8 cellular contexts compared by ENCODE assay signal in the genomic region with DNA sequence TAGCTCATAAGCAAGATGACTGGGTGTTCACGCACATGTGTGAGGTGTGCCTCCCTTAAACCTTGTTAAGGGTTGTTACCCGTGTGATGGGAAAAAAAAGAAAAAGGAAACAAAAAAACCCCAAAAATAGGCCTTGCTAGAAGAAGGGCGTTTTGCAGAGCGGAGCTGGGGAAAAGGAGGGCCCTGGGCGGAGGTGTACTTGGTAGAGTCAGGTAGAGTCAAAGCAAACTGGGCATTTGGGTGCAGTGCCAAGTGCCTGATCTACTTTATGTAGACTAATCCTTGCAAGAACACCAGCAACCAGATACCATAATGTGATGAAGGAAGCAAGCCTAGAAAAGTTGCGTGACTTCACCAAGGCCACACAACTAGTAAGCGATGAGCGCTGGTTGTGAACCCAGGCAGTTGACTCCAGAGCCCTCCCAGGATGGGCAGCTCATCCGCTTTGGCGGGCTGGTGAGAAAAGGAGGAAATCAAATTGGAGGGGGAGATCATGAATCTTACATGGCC. TPM values are rescaled to one million over a fixed set of nuclear protein-coding genes. Genes with fewer than 3 reads are reported as not detected.
DNase-seq lines count a peak whose midpoint lies in the region; ATAC-seq and TF ChIP-seq lines count a peak whose summit lies in the region.

No MANE protein-coding gene starts in this region.

- no peak for TF ChIP-seq POLR2A in gastroesophageal sphincter (IDR thresholded peaks at IDR 0.05)
- no peak for TF ChIP-seq POLR2A in sigmoid colon (IDR thresholded peaks at IDR 0.05)

- H3K4me3 Mint-ChIP-seq in T-helper 17 cell, result peak overlapping the region; percentile 77

- peaks cover 16% of the 10 kb centered on the region for H3K79me2 ChIP-seq in DOHH2 (ENCODE audit: control insufficient read depth, low read length)

- 88 to 91% methylated on average over 5 to 9 of the region's 10 CpGs for WGBS in gastroesophageal sphincter (ENCODE audit: low coverage in 1 of 2), 2 donors
- WGBS in sigmoid colon, 2 donors, result 92 to 95% methylated on average over 10 of the region's 10 CpGs

- no peak for DNase-seq in T-helper 17 cell
- DNase-seq in sigmoid colon, result peak; percentile 56
- DNase-seq in HuH-7 (ENCODE audit: low spot score), result no peak
- no peak for DNase-seq in omental fat pad (ENCODE audit: low spot score)
- no peak for DNase-seq in T-helper 9 cell

- H3F3A ChIP-seq in DOHH2 (ENCODE audit: control insufficient read depth, insufficient read depth), result peaks cover 15% of the 10 kb centered on the region; the same call in 1 of the 2 replicates

- ATAC-seq in T-helper 17 cell (no peak), gastroesophageal sphincter (no peak), HG02973 (IDR thresholded peaks at IDR 0.05; ENCODE audit: unreplicated experiment) (no peak), omental fat pad (ENCODE audit: low FRiP score) (no peak)

- peaks cover 4% of the 10 kb centered on the region for H3K36me3 Mint-ChIP-seq in T-helper 17 cell (ENCODE audit: low read depth)

- H3K27me3 Mint-ChIP-seq in T-helper 17 cell, result no peaks in the 10 kb centered on the region

- H3K4me1 ChIP-seq in DOHH2 (ENCODE audit: control insufficient read depth, low read length) (peaks cover 49% of the 10 kb centered on the region), gastroesophageal sphincter (peaks cover 0 to 40% (median 9%) of the 10 kb centered on the region in 3 donors), sigmoid colon (peaks cover 0 to 29% (median 17%) of the 10 kb centered on the region in 4 donors)

- TF ChIP-seq EP300 in gastroesophageal sphincter (IDR thresholded peaks at IDR 0.05), result no peak
- no peak for TF ChIP-seq EP300 in sigmoid colon (IDR thresholded peaks at IDR 0.05)

- no peaks in the 10 kb centered on the region for H3K27me3 ChIP-seq in DOHH2 (ENCODE audit: control insufficient read depth, low read length)
- H3K27me3 ChIP-seq in gastroesophageal sphincter, result no peaks in the 10 kb centered on the region
- no peaks in the 10 kb centered on the region for H3K27me3 ChIP-seq in sigmoid colon

- H3K9me2 ChIP-seq in DOHH2 (replicated peaks; ENCODE audit: control insufficient read depth, low read length), result no peaks in the 10 kb centered on the region

- no peaks in the 10 kb centered on the region for H4K20me1 ChIP-seq in DOHH2 (ENCODE audit: control insufficient read depth, insufficient read depth, low read depth, low read length)

- peak overlapping the region; percentile 97 for H3K27ac Mint-ChIP-seq in T-helper 17 cell

- intact Hi-C loops in sigmoid colon (cut with DNase I), result no loop called here

- H3K9me3 ChIP-seq in DOHH2 (ENCODE audit: control insufficient read depth, insufficient read depth, low read length), result no peaks in the 10 kb centered on the region
- no peaks in the 10 kb centered on the region for H3K9me3 ChIP-seq in T-helper 17 cell (ENCODE audit: control insufficient read depth, low read length, poor library complexity, severe bottlenecking)
- no peaks in the 10 kb centered on the region for H3K9me3 ChIP-seq in gastroesophageal sphincter
- no peaks in the 10 kb centered on the region for H3K9me3 ChIP-seq in sigmoid colon

- H3K4me3 ChIP-seq in DOHH2 (ENCODE audit: low read length) (peak overlapping the region; percentile 80), gastroesophageal sphincter (peak overlapping the region in 1 of 2 donors; percentile 89), sigmoid colon (peak overlapping the region in 2 of 4 donors; percentile 78 to 92)

- H3K36me3 ChIP-seq in DOHH2 (ENCODE audit: control insufficient read depth, low read length) (peaks cover 17% of the 10 kb centered on the region), gastroesophageal sphincter (peaks cover 0 to 16% of the 10 kb centered on the region in 2 donors), sigmoid colon (peaks cover 0 to 22% (median 6%) of the 10 kb centered on the region in 4 donors)

- H3K4me1 Mint-ChIP-seq in T-helper 17 cell, result peaks cover 37% of the 10 kb centered on the region

- H3K27ac ChIP-seq in DOHH2 (ENCODE audit: low read depth, low read length), result no peak overlapping the region
- H3K27ac ChIP-seq in gastroesophageal sphincter, result peak overlapping the region in 3 of 4 donors; percentile 96 to 99 (median 97)
- peak overlapping the region; percentile 91 to 94 (median 92) for H3K27ac ChIP-seq in sigmoid colon

- TF ChIP-seq CTCF in DOHH2 (IDR thresholded peaks at IDR 0.05; ENCODE audit: low read depth, low read length, poor library complexity, severe bottlenecking) (no peak), gastroesophageal sphincter (IDR thresholded peaks at IDR 0.05) (no peak), sigmoid colon (IDR thresholded peaks at IDR 0.05) (no peak), omental fat pad (IDR thresholded peaks at IDR 0.05) (no peak)

- peak overlapping the region; percentile 79 for H3K4me2 ChIP-seq in DOHH2 (ENCODE audit: low read length)

RNA-seq across cellular contexts. Expression of gene TIRAP, which starts 1.2 kb away (rescaled TPM):
- total RNA-seq in T-helper 17 cell (10 to 100 TPM; 13.1 to 14.1 TPM), gastroesophageal sphincter (10 to 100 TPM in 3 of 4 donors, 1 to 10 TPM in 1; 6.6 to 18.1 (median 13.5) TPM), sigmoid colon (10 to 100 TPM in 1 of 4 donors, 1 to 10 TPM in 3; 6.9 to 11.5 (median 8.1) TPM), omental fat pad (10 to 100 TPM in 1 of 4 donors, 1 to 10 TPM in 3; 6.0 to 17.0 (median 8.5) TPM)
- 10 to 100 TPM in 2 of 3 donors, 1 to 10 TPM in 1; 4.2 to 11.4 (median 10.9) TPM for polyA plus RNA-seq in sigmoid colon

RNA-seq across cellular contexts. Expression of gene FOXRED1, which starts 12.8 kb away (rescaled TPM):
- total RNA-seq in T-helper 17 cell (10 to 100 TPM; 21.7 to 24.9 TPM), gastroesophageal sphincter (10 to 100 TPM in 3 of 4 donors, 1 to 10 TPM in 1; 9.9 to 17.4 (median 14.5) TPM), sigmoid colon (10 to 100 TPM; 14.5 to 46.0 (median 15.3) TPM), omental fat pad (10 to 100 TPM; 10.2 to 27.3 (median 17.4) TPM)
- 10 to 100 TPM; 10.8 to 36.5 (median 24.7) TPM for polyA plus RNA-seq in sigmoid colon

RNA-seq across cellular contexts. Expression of gene SRPRA, which starts 13.0 kb away (rescaled TPM):
- total RNA-seq in T-helper 17 cell (100 to 1,000 TPM; 182 to 192 TPM), gastroesophageal sphincter (10 to 100 TPM; 84.1 to 87.1 (median 86.7) TPM), sigmoid colon (10 to 100 TPM; 51.0 to 66.5 (median 57.2) TPM), omental fat pad (100 to 1,000 TPM in 1 of 4 donors, 10 to 100 TPM in 3; 83.5 to 109 (median 91.8) TPM)
- 10 to 100 TPM in 2 of 3 donors, 1 to 10 TPM in 1; 7.8 to 62.1 (median 15.7) TPM for polyA plus RNA-seq in sigmoid colon

RNA-seq across cellular contexts. Expression of gene DCPS, which starts 22.1 kb away (rescaled TPM):
- total RNA-seq in T-helper 17 cell (10 to 100 TPM; 12.1 to 14.9 TPM), gastroesophageal sphincter (10 to 100 TPM; 11.8 to 20.6 (median 15.9) TPM), sigmoid colon (1 to 10 TPM; 7.6 to 10.0 (median 9.3) TPM), omental fat pad (10 to 100 TPM in 2 of 4 donors, 1 to 10 TPM in 2; 8.0 to 12.4 (median 9.9) TPM)
- 10 to 100 TPM in 2 of 3 donors, 1 to 10 TPM in 1; 9.0 to 30.0 (median 15.0) TPM for polyA plus RNA-seq in sigmoid colon
